24 cellular contexts compared by ENCODE assay signal in the genomic region with DNA sequence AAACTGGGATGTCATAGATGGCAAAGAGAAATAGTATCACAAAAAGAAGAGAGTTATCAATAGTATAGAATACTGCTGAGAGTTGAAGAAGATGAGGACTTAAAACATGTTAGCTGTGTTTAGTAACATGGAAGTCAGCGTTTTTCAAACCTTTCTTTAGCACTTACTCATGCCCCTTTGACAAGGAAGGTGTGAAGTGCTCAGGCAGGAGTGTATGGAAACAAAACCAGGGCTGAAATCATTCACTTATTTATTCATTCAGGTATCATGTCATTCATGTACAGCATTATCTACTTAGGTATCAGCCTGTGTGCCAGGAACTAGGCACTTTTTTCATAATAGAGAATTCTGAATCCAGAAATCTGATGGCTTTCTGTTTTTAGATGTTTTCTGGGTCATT. TPM values are rescaled to one million over a fixed set of nuclear protein-coding genes. Genes with fewer than 3 reads are reported as not detected.
A peak's percentile ranks its signal among the peaks of the same experiment; 100 is the strongest.
DNase-seq lines count a peak whose midpoint lies in the region; ATAC-seq and TF ChIP-seq lines count a peak whose summit lies in the region.
"Had no signal": no experiment of that assay in that cellular context is flagged by ENCODE, and none has a peak within 500 bp of the region (broad histone marks: within the 10 kb centered on the region; RNA-seq: fewer than 3 reads in every experiment).

No MANE protein-coding gene starts in this region.

- H3K4me1 ChIP-seq in effector memory CD4-positive, alpha-beta T cell (ENCODE audit: control insufficient read depth, insufficient read depth, low read length, poor library complexity, severe bottlenecking), result peaks cover 78% of the 10 kb centered on the region
- H3K4me1 ChIP-seq: gastroesophageal sphincter, left ventricle myocardium inferior, SJSA1, testis had no signal

- no peak for TF ChIP-seq CTCF in natural killer cell (IDR thresholded peaks at IDR 0.05)

- peaks cover 61% of the 10 kb centered on the region for H3K36me3 ChIP-seq in effector memory CD4-positive, alpha-beta T cell (ENCODE audit: control insufficient read depth, insufficient read depth, low read length)
- H3K36me3 ChIP-seq: gastroesophageal sphincter, left ventricle myocardium inferior, SJSA1 had no signal

- peaks cover 15 to 26% of the 10 kb centered on the region in 2 donors for H3K4me1 Mint-ChIP-seq in natural killer cell treated with Interleukin-12 subunit alpha and Interleukin-12 subunit beta and Interleukin-15 and Interleukin-18, amount 100 ng/mL, for 72 hours (ENCODE audit: low read depth in 2 of 2)
- H3K4me1 Mint-ChIP-seq in natural killer cell, result peaks cover 0 to 6% of the 10 kb centered on the region in 2 donors
- peaks cover 97% of the 10 kb centered on the region for H3K4me1 Mint-ChIP-seq in activated CD4-positive, alpha-beta memory T cell treated with anti-CD3 and anti-CD28 coated beads, Interleukin-2, amount 10 ng/mL, durations not matched to agents 7 days and 5 days
- H3K4me1 Mint-ChIP-seq: activated B cell treated with CpG ODN at 0.5 μM for 24 hours had no signal

- intact Hi-C loops in natural killer cell (cut with micrococcal nuclease), result no loop called here

- H3K4me3 ChIP-seq in effector memory CD4-positive, alpha-beta T cell (ENCODE audit: insufficient read depth, low read depth, low read length, poor library complexity, severe bottlenecking), result no peak overlapping the region
- H3K4me3 ChIP-seq: gastroesophageal sphincter, K562, left ventricle myocardium inferior, SJSA1, testis had no signal

- peak overlapping the region; percentile 27 to 45 for H3K27ac Mint-ChIP-seq in natural killer cell treated with Interleukin-12 subunit alpha and Interleukin-12 subunit beta and Interleukin-15 and Interleukin-18, amount 100 ng/mL, for 72 hours
- H3K27ac Mint-ChIP-seq in natural killer cell, result no peak overlapping the region
- H3K27ac Mint-ChIP-seq in activated CD4-positive, alpha-beta memory T cell treated with anti-CD3 and anti-CD28 coated beads, Interleukin-2, amount 10 ng/mL, durations not matched to agents 7 days and 5 days, result peak overlapping the region; percentile 94
- H3K27ac Mint-ChIP-seq: activated B cell treated with CpG ODN at 0.5 μM for 24 hours, HFFc6 had no signal

- peak; percentile 65 to 67 for ATAC-seq in natural killer cell treated with Interleukin-12 subunit alpha and Interleukin-12 subunit beta and Interleukin-15 and Interleukin-18, amount 100 ng/mL, for 72 hours
- ATAC-seq in natural killer cell, result no peak
- ATAC-seq in HG03175 (IDR thresholded peaks at IDR 0.05; ENCODE audit: unreplicated experiment), result no peak
- ATAC-seq: gastroesophageal sphincter, K562, sciatic nerve had no signal

- no peaks in the 10 kb centered on the region for H3K27me3 ChIP-seq in effector memory CD4-positive, alpha-beta T cell (replicated peaks; ENCODE audit: control insufficient read depth, insufficient read depth, low read length, poor library complexity, severe bottlenecking)
- H3K27me3 ChIP-seq: gastroesophageal sphincter, SJSA1, testis had no signal

- CTCF ChIA-PET in activated CD4-positive, alpha-beta memory T cell treated with anti-CD3 and anti-CD28 coated beads, Interleukin-2, amount 10 ng/mL, durations not matched to agents 7 days and 5 days (lab: Charles Lee), result interaction anchor here (0.7 to 8.5 kb wide), 5 partner anchors 8 to 135 kb away, joined by 3 to 52 read pairs (median 6); partner anchors contain the start of gene CD28

- no peaks in the 10 kb centered on the region for H3K9me3 Mint-ChIP-seq in natural killer cell treated with Interleukin-12 subunit alpha and Interleukin-12 subunit beta and Interleukin-15 and Interleukin-18, amount 100 ng/mL, for 72 hours
- H3K9me3 Mint-ChIP-seq in natural killer cell, result no peaks in the 10 kb centered on the region
- no peaks in the 10 kb centered on the region for H3K9me3 Mint-ChIP-seq in activated CD4-positive, alpha-beta memory T cell treated with anti-CD3 and anti-CD28 coated beads, Interleukin-2, amount 10 ng/mL, durations not matched to agents 7 days and 5 days
- H3K9me3 Mint-ChIP-seq: activated B cell treated with CpG ODN at 0.5 μM for 24 hours, brain, HFFc6 had no signal

- no peak for DNase-seq in natural killer cell treated with Interleukin-12 subunit alpha and Interleukin-12 subunit beta and Interleukin-15 and Interleukin-18, amount 100 ng/mL, for 72 hours (ENCODE audit: low spot score)
- DNase-seq in natural killer cell (no peak), G401 (ENCODE audit: low spot score) (no peak), NCI-H69 (lab: John Stamatoyannopoulos, UW) (no peak)
- no peak for DNase-seq in activated CD4-positive, alpha-beta memory T cell treated with anti-CD3 and anti-CD28 coated beads, Interleukin-2, amount 10 ng/mL, durations not matched to agents 7 days and 5 days
- no peak for DNase-seq in effector memory CD4-positive, alpha-beta T cell
- DNase-seq: activated B cell treated with CpG ODN at 0.5 μM for 24 hours; activated CD8-positive, alpha-beta memory T cell treated with anti-CD3 and anti-CD28 coated beads, Interleukin-2, amount 50 U/mL, for 4 hours; GF-D8; HFFc6; hypothalamus; left ventricle myocardium inferior; MM.1S; NCI-H146; NCI-H2171; NCI-H524 treated with DMSO at 0.1 percent for 48 hours; testis had no signal

- in situ Hi-C loops in G401 (cut with HindIII; ENCODE audit: low sequenced_read_pairs), result no loop called here

- H3K36me3 Mint-ChIP-seq in natural killer cell treated with Interleukin-12 subunit alpha and Interleukin-12 subunit beta and Interleukin-15 and Interleukin-18, amount 100 ng/mL, for 72 hours, result no peaks in the 10 kb centered on the region
- no peaks in the 10 kb centered on the region for H3K36me3 Mint-ChIP-seq in natural killer cell
- peaks cover 93% of the 10 kb centered on the region for H3K36me3 Mint-ChIP-seq in activated CD4-positive, alpha-beta memory T cell treated with anti-CD3 and anti-CD28 coated beads, Interleukin-2, amount 10 ng/mL, durations not matched to agents 7 days and 5 days (ENCODE audit: low read depth)
- H3K36me3 Mint-ChIP-seq: brain had no signal

- no peaks in the 10 kb centered on the region for H3K27me3 Mint-ChIP-seq in natural killer cell treated with Interleukin-12 subunit alpha and Interleukin-12 subunit beta and Interleukin-15 and Interleukin-18, amount 100 ng/mL, for 72 hours
- no peaks in the 10 kb centered on the region for H3K27me3 Mint-ChIP-seq in natural killer cell (ENCODE audit: low read depth in 2 of 2)
- no peaks in the 10 kb centered on the region for H3K27me3 Mint-ChIP-seq in activated CD4-positive, alpha-beta memory T cell treated with anti-CD3 and anti-CD28 coated beads, Interleukin-2, amount 10 ng/mL, durations not matched to agents 7 days and 5 days

- POLR2A ChIA-PET in activated CD4-positive, alpha-beta memory T cell treated with anti-CD3 and anti-CD28 coated beads, Interleukin-2, amount 10 ng/mL, durations not matched to agents 7 days and 5 days (lab: Charles Lee), result interaction anchor here (0.9 to 10.7 kb wide), 10 partner anchors 7 to 137 kb away, joined by 3 to 516 read pairs (median 14); partner anchors contain the start of genes CD28 and CTLA4

- peak overlapping the region; percentile 14 for H3K4me3 Mint-ChIP-seq in natural killer cell treated with Interleukin-12 subunit alpha and Interleukin-12 subunit beta and Interleukin-15 and Interleukin-18, amount 100 ng/mL, for 72 hours
- no peak overlapping the region for H3K4me3 Mint-ChIP-seq in natural killer cell
- H3K4me3 Mint-ChIP-seq in activated CD4-positive, alpha-beta memory T cell treated with anti-CD3 and anti-CD28 coated beads, Interleukin-2, amount 10 ng/mL, durations not matched to agents 7 days and 5 days, result no peak overlapping the region
- H3K4me3 Mint-ChIP-seq: activated B cell treated with CpG ODN at 0.5 μM for 24 hours, brain, HFFc6 had no signal

- peak overlapping the region; percentile 11 for H3K27ac ChIP-seq in effector memory CD4-positive, alpha-beta T cell (ENCODE audit: insufficient read depth, low read length, poor library complexity, severe bottlenecking)
- H3K27ac ChIP-seq: gastroesophageal sphincter, left ventricle myocardium inferior, SJSA1, testis had no signal

- H3K9me3 ChIP-seq in effector memory CD4-positive, alpha-beta T cell (ENCODE audit: control insufficient read depth, low read length), result no peaks in the 10 kb centered on the region
- H3K9me3 ChIP-seq: gastroesophageal sphincter, left ventricle myocardium inferior, SJSA1, testis had no signal

RNA-seq across cellular contexts. Expression of gene CD28, which starts 27.2 kb away (rescaled TPM):
- total RNA-seq in natural killer cell treated with Interleukin-12 subunit alpha and Interleukin-12 subunit beta and Interleukin-15 and Interleukin-18, amount 100 ng/mL, for 72 hours, result 1 to 10 TPM; 2.5 to 3.2 TPM
- total RNA-seq in natural killer cell, result 1 to 10 TPM in 2 of 3 donors, under 1 TPM in 1; 0.54 to 3.5 (median 3.3) TPM
- 100 to 1,000 TPM; 194 to 205 TPM for total RNA-seq in activated CD4-positive, alpha-beta memory T cell treated with anti-CD3 and anti-CD28 coated beads, Interleukin-2, amount 10 ng/mL, durations not matched to agents 7 days and 5 days
- not detected in 2 replicates for total RNA-seq in G401 (2014; rRNA removed; shearing (Covaris generic))
- total RNA-seq: activated B cell treated with CpG ODN at 0.5 μM for 24 hours, HFFc6, HT-29, SJSA1 had no signal

Comparison
In these comparisons a context has a peak if more than half of its experiments do, and no peak if none do; other contexts are left out.
1. ATAC-seq: peak in natural killer cell treated with Interleukin-12 subunit alpha and Interleukin-12 subunit beta and Interleukin-15 and Interleukin-18, amount 100 ng/mL, for 72 hours (2 of 2); none in natural killer cell (0 of 3) and HG03175 (single experiment).
2. H3K27ac Mint-ChIP-seq: peak in natural killer cell treated with Interleukin-12 subunit alpha and Interleukin-12 subunit beta and Interleukin-15 and Interleukin-18, amount 100 ng/mL, for 72 hours (2 of 2) and activated CD4-positive, alpha-beta memory T cell treated with anti-CD3 and anti-CD28 coated beads, Interleukin-2, amount 10 ng/mL, durations not matched to agents 7 days and 5 days (single experiment); none in natural killer cell (0 of 2).
3. RNA of gene CD28, which starts 27.2 kb away (total RNA-seq): 194 to 205 TPM in activated CD4-positive, alpha-beta memory T cell treated with anti-CD3 and anti-CD28 coated beads, Interleukin-2, amount 10 ng/mL, durations not matched to agents 7 days and 5 days; 0.54 to 3.5 TPM in natural killer cell, 2.5 to 3.2 TPM in natural killer cell treated with Interleukin-12 subunit alpha and Interleukin-12 subunit beta and Interleukin-15 and Interleukin-18, amount 100 ng/mL, for 72 hours and not detected in G401; every median in the first group is over 10 times any median in the second.